ENCODE assay signal across 8 cellular contexts in genomic region chr1:163071381-163072255, GRCh38. TPM values are rescaled to one million over a fixed set of nuclear protein-coding genes. Genes with fewer than 3 reads are reported as not detected.
DNase-seq lines count a peak whose midpoint lies in the region; ATAC-seq and TF ChIP-seq lines count a peak whose summit lies in the region.

No MANE protein-coding gene starts in this region.

- H3K4me1 Mint-ChIP-seq in Caco-2 (ENCODE audit: low read depth, unreplicated experiment) = no peaks in the 10 kb centered on the region

- no peak overlapping the region for H3K27ac ChIP-seq in iPS DF 6.9 (ENCODE audit: low read length)

- no peaks in the 10 kb centered on the region for H3K9me3 Mint-ChIP-seq in Caco-2 (ENCODE audit: unreplicated experiment)

- peaks cover 13% of the 10 kb centered on the region for H3K27me3 Mint-ChIP-seq in Caco-2 (ENCODE audit: insufficient read depth, unreplicated experiment)

- H3K4me3 Mint-ChIP-seq in Caco-2 (ENCODE audit: unreplicated experiment) = no peak overlapping the region

- intact Hi-C loops in Caco-2 (cut with micrococcal nuclease; ENCODE audit: unreplicated experiment) = loop anchor here (1.0 kb wide), 3 partner anchors 103 to 244 kb away; no protein-coding TSS in a partner anchor

- H3K9me3 ChIP-seq in Caco-2 (no peaks in the 10 kb centered on the region), iPS DF 6.9 (ENCODE audit: control insufficient read depth, insufficient read depth, low read length) (no peaks in the 10 kb centered on the region)

- peak; percentile 65 for ATAC-seq in GM19372 (IDR thresholded peaks at IDR 0.05; ENCODE audit: low read depth, unreplicated experiment)
- ATAC-seq in HG03571 (IDR thresholded peaks at IDR 0.05; ENCODE audit: unreplicated experiment) = no peak

- no peaks in the 10 kb centered on the region for H3K36me3 Mint-ChIP-seq in Caco-2 (ENCODE audit: insufficient read depth, unreplicated experiment)

- peak; percentile 67 to 69 for DNase-seq in Caco-2
- DNase-seq in Jurkat, Clone E6-1 (ENCODE audit: low read depth, low spot score) = peak; percentile 46
- peak; percentile 73 to 76 for DNase-seq in SHP77 (lab: John Stamatoyannopoulos, UW)
- peak; percentile 85 for DNase-seq in amniotic epithelial cell (ENCODE audit: low read depth)
- peak; percentile 25 for DNase-seq in iPS DF 6.9 (ENCODE audit: low read depth, low spot score)
- peak; percentile 20 for DNase-seq in stimulated activated CD4-positive, alpha-beta T cell treated with anti-CD3 and anti-CD28 coated beads, Interleukin-12 subunit alpha, Interleukin-12 subunit beta, amount 100 ng/mL, for 4 hours

- H3K4me1 ChIP-seq in Caco-2 (peaks cover 3% of the 10 kb centered on the region; the same call in 1 of the 2 replicates), iPS DF 6.9 (ENCODE audit: control insufficient read depth, insufficient read depth, low read length) (peaks cover 2% of the 10 kb centered on the region; the same call in 1 of the 2 replicates)

- POLR2A ChIA-PET in Caco-2 (lab: Charles Lee) = no interaction called here

- no peak overlapping the region for H3K4me3 ChIP-seq in Caco-2 (ENCODE audit: low read depth, low read length)
- no peak overlapping the region for H3K4me3 ChIP-seq in Jurkat, Clone E6-1 (ENCODE audit: low read length)
- no peak overlapping the region for H3K4me3 ChIP-seq in iPS DF 6.9 (ENCODE audit: low read length)

- no TSS peak for BruUV-seq in Caco-2 (replicated peaks; lab: Mats Ljungman, UMichigan)

- no peak overlapping the region for H3K27ac Mint-ChIP-seq in Caco-2 (ENCODE audit: unreplicated experiment)

- CTCF ChIA-PET in Caco-2 (lab: Charles Lee) = interaction anchor here (0.6 to 1.5 kb wide), 6 partner anchors 104 to 245 kb away, joined by 4 to 8 read pairs (median 4); no protein-coding TSS in a partner anchor

- H3K36me3 ChIP-seq in Caco-2 (ENCODE audit: control insufficient read depth, insufficient read depth, low read length) (no peaks in the 10 kb centered on the region), iPS DF 6.9 (ENCODE audit: control insufficient read depth, insufficient read depth, low read length) (no peaks in the 10 kb centered on the region)

- no CpG with 5 or more reads among the region's 6 CpGs for WGBS in iPS DF 6.9 (ENCODE audit: insufficient coverage, insufficient read length)

- H3K27me3 ChIP-seq in Caco-2 (replicated peaks; ENCODE audit: control insufficient read depth, insufficient read depth, low read length) = no peaks in the 10 kb centered on the region
- H3K27me3 ChIP-seq in iPS DF 6.9 (ENCODE audit: control insufficient read depth, insufficient read depth, low read length) = no peaks in the 10 kb centered on the region

- TF ChIP-seq CTCF in Caco-2 (IDR thresholded peaks at IDR 0.05; ENCODE audit: insufficient read depth in 1 of 2, low read depth in 1 of 2, low read length in 1 of 2, severe bottlenecking in 1 of 2, unreplicated experiment in 1 of 2) = peak; percentile 69 to 82

RNA-seq across cellular contexts. Expression of gene RGS4, which starts 2.5 kb away (rescaled TPM):
- 0.23 and 1.4 TPM in 2 replicates for total RNA-seq in Caco-2 (2022)
- polyA plus RNA-seq in Jurkat, Clone E6-1 (2012; ENCODE audit: insufficient read depth, insufficient read length) = not detected

Comparison
In these comparisons a context has a peak if more than half of its experiments do, and no peak if none do; other contexts are left out.
1. DNase-seq: peak in every context shown above with its lines; median percentile 85 in amniotic epithelial cell; 74 in SHP77; 68 in Caco-2; 46 in Jurkat, Clone E6-1; 25 in iPS DF 6.9; 20 in stimulated activated CD4-positive, alpha-beta T cell treated with anti-CD3 and anti-CD28 coated beads, Interleukin-12 subunit alpha, Interleukin-12 subunit beta, amount 100 ng/mL, for 4 hours.